In genomic region chr18:26383454-26384270, GRCh38 we compare ENCODE assay signal across 8 cellular contexts.
DNase-seq lines count a peak whose midpoint lies in the region; ATAC-seq and TF ChIP-seq lines count a peak whose summit lies in the region.

No MANE protein-coding gene starts in this region.

- H3K27ac ChIP-seq in DND-41 (ENCODE audit: low read length) = peak overlapping the region; percentile 33; the same call in 1 of the 2 replicates
- H3K27ac ChIP-seq in naive thymus-derived CD4-positive, alpha-beta T cell (ENCODE audit: low read depth, low read length) = no peak overlapping the region

- H3K4me2 ChIP-seq in DND-41 (ENCODE audit: insufficient read depth, low read length) = no peak overlapping the region

- no peak overlapping the region for H3K27ac Mint-ChIP-seq in naive thymus-derived CD4-positive, alpha-beta T cell
- no peak overlapping the region for H3K27ac Mint-ChIP-seq in activated CD8-positive, alpha-beta memory T cell treated with anti-CD3 and anti-CD28 coated beads, Interleukin-2, amount 10 ng/mL, durations not matched to agents 7 days and 5 days
- no peak overlapping the region for H3K27ac Mint-ChIP-seq in activated naive CD4-positive, alpha-beta T cell treated with anti-CD3 and anti-CD28 coated beads, Interleukin-2, amount 10 ng/mL, durations not matched to agents 7 days and 5 days

- no peaks in the 10 kb centered on the region; the same call in 1 of the 2 replicates for H3K36me3 ChIP-seq in DND-41 (ENCODE audit: insufficient read depth, low read length)
- H3K36me3 ChIP-seq in naive thymus-derived CD4-positive, alpha-beta T cell (ENCODE audit: control insufficient read depth in 2 of 3, insufficient read depth in 3 of 3, low read length in 3 of 3) = no peaks in the 10 kb centered on the region

- no peaks in the 10 kb centered on the region for H3K27me3 ChIP-seq in DND-41 (ENCODE audit: insufficient read depth, low read length, poor library complexity)
- no peaks in the 10 kb centered on the region for H3K27me3 ChIP-seq in naive thymus-derived CD4-positive, alpha-beta T cell (ENCODE audit: control insufficient read depth in 2 of 2, insufficient read depth in 2 of 2, low read length in 2 of 2)

- no peaks in the 10 kb centered on the region for H4K20me1 ChIP-seq in DND-41 (ENCODE audit: insufficient read depth, low read length)

- no peak overlapping the region for H3K9ac ChIP-seq in DND-41 (ENCODE audit: low read depth, low read length)

- no peak overlapping the region for H3K4me3 Mint-ChIP-seq in naive thymus-derived CD4-positive, alpha-beta T cell
- no peak overlapping the region for H3K4me3 Mint-ChIP-seq in activated CD8-positive, alpha-beta memory T cell treated with anti-CD3 and anti-CD28 coated beads, Interleukin-2, amount 10 ng/mL, durations not matched to agents 7 days and 5 days
- H3K4me3 Mint-ChIP-seq in activated naive CD4-positive, alpha-beta T cell treated with anti-CD3 and anti-CD28 coated beads, Interleukin-2, amount 10 ng/mL, durations not matched to agents 7 days and 5 days = no peak overlapping the region

- H3K9me3 ChIP-seq in DND-41 (ENCODE audit: insufficient read depth, low read length, severe bottlenecking) = no peaks in the 10 kb centered on the region
- no peaks in the 10 kb centered on the region for H3K9me3 ChIP-seq in naive thymus-derived CD4-positive, alpha-beta T cell (ENCODE audit: control insufficient read depth in 2 of 3, low read length in 3 of 3)

- TF ChIP-seq CTCF in DND-41 (IDR thresholded peaks at IDR 0.05; ENCODE audit: borderline replicate concordance, extremely low read depth, low read length, poor library complexity, severe bottlenecking) (peak; percentile 87), GM20000 (IDR thresholded peaks at IDR 0.05; ENCODE audit: extremely low read depth, missing control alignments) (peak; percentile 28)

- 0 out of 2 replicates have a peak, but pooled peaks cover 3% of the 10 kb centered on the region for H3K4me1 ChIP-seq in DND-41 (ENCODE audit: insufficient read depth, low read length)
- H3K4me1 ChIP-seq in naive thymus-derived CD4-positive, alpha-beta T cell (ENCODE audit: control insufficient read depth in 2 of 2, insufficient read depth in 2 of 2, low read length in 2 of 2) = no peaks in the 10 kb centered on the region

- CTCF ChIA-PET in naive thymus-derived CD4-positive, alpha-beta T cell (lab: Charles Lee) = interaction anchor here (0.8 to 1.6 kb wide), 4 partner anchors 8 to 158 kb away, joined by 3 to 7 read pairs (median 4); partner anchors contain the start of gene TAF4B
- CTCF ChIA-PET in activated CD8-positive, alpha-beta memory T cell treated with anti-CD3 and anti-CD28 coated beads, Interleukin-2, amount 10 ng/mL, durations not matched to agents 7 days and 5 days (lab: Charles Lee) = interaction anchor here (0.7 to 1.9 kb wide), 17 partner anchors 8 to 463 kb away, joined by 3 to 16 read pairs (median 3); partner anchors contain the start of gene KCTD1
- CTCF ChIA-PET in activated naive CD4-positive, alpha-beta T cell treated with anti-CD3 and anti-CD28 coated beads, Interleukin-2, amount 10 ng/mL, durations not matched to agents 7 days and 5 days (lab: Charles Lee) = interaction anchor here (0.7 to 2.1 kb wide), 23 partner anchors 8 to 331 kb away, joined by 3 to 21 read pairs (median 4); no protein-coding TSS in a partner anchor

- peak; percentile 71 for TF ChIP-seq RAD21 in Ishikawa (IDR thresholded peaks at IDR 0.05; ENCODE audit: low read depth)

- H3K9me3 Mint-ChIP-seq in naive thymus-derived CD4-positive, alpha-beta T cell = peaks cover 0 to 3% (median 0%) of the 10 kb centered on the region in 11 donors
- H3K9me3 Mint-ChIP-seq in activated CD8-positive, alpha-beta memory T cell treated with anti-CD3 and anti-CD28 coated beads, Interleukin-2, amount 10 ng/mL, durations not matched to agents 7 days and 5 days (ENCODE audit: low read depth) = no peaks in the 10 kb centered on the region
- H3K9me3 Mint-ChIP-seq in activated naive CD4-positive, alpha-beta T cell treated with anti-CD3 and anti-CD28 coated beads, Interleukin-2, amount 10 ng/mL, durations not matched to agents 7 days and 5 days = no peaks in the 10 kb centered on the region

- DNase-seq in DND-41 (peak; percentile 28), GM20000 (ENCODE audit: low spot score) (peak; percentile 41), RPMI7951 (ENCODE audit: low read depth) (peak; percentile 57), erythroblast (lab: John Stamatoyannopoulos, UW) (peak; percentile 65 to 75)
- DNase-seq in naive thymus-derived CD4-positive, alpha-beta T cell = peak in 5 of 9 donors; percentile 13 to 33 (median 28)
- no peak for DNase-seq in activated CD8-positive, alpha-beta memory T cell treated with anti-CD3 and anti-CD28 coated beads, Interleukin-2, amount 10 ng/mL, durations not matched to agents 7 days and 5 days
- DNase-seq in activated naive CD4-positive, alpha-beta T cell treated with anti-CD3 and anti-CD28 coated beads, Interleukin-2, amount 10 ng/mL, durations not matched to agents 7 days and 5 days = no peak

- no peak for TF ChIP-seq POLR2A in erythroblast (IDR thresholded peaks at IDR 0.05; ENCODE audit: low read length)

- no peak overlapping the region for H2AFZ ChIP-seq in DND-41 (ENCODE audit: low read depth, low read length)

- peak; percentile 91 for ATAC-seq in DND-41 (ENCODE audit: insufficient read depth, low read depth)
- peak; percentile 58 for ATAC-seq in naive thymus-derived CD4-positive, alpha-beta T cell
- no peak for ATAC-seq in activated CD8-positive, alpha-beta memory T cell treated with anti-CD3 and anti-CD28 coated beads, Interleukin-2, amount 10 ng/mL, durations not matched to agents 7 days and 5 days

- no peaks in the 10 kb centered on the region for H3K79me2 ChIP-seq in DND-41 (ENCODE audit: insufficient read depth, low read length)

- H3K27me3 Mint-ChIP-seq in naive thymus-derived CD4-positive, alpha-beta T cell = no peaks in the 10 kb centered on the region
- no peaks in the 10 kb centered on the region for H3K27me3 Mint-ChIP-seq in activated CD8-positive, alpha-beta memory T cell treated with anti-CD3 and anti-CD28 coated beads, Interleukin-2, amount 10 ng/mL, durations not matched to agents 7 days and 5 days
- no peaks in the 10 kb centered on the region for H3K27me3 Mint-ChIP-seq in activated naive CD4-positive, alpha-beta T cell treated with anti-CD3 and anti-CD28 coated beads, Interleukin-2, amount 10 ng/mL, durations not matched to agents 7 days and 5 days

- POLR2A ChIA-PET in naive thymus-derived CD4-positive, alpha-beta T cell (lab: Charles Lee) = interaction anchor here (0.7 kb wide), 1 partner anchor 20 kb away, joined by 3 read pairs; no protein-coding TSS in a partner anchor

- no peak overlapping the region for H3K4me3 ChIP-seq in DND-41 (ENCODE audit: low read depth in 1 of 2, low read length in 2 of 2)
- H3K4me3 ChIP-seq in naive thymus-derived CD4-positive, alpha-beta T cell (ENCODE audit: low read length) = no peak overlapping the region

- H3K36me3 Mint-ChIP-seq in naive thymus-derived CD4-positive, alpha-beta T cell = peaks cover 0 to 16% (median 8%) of the 10 kb centered on the region in 5 donors
- H3K36me3 Mint-ChIP-seq in activated CD8-positive, alpha-beta memory T cell treated with anti-CD3 and anti-CD28 coated beads, Interleukin-2, amount 10 ng/mL, durations not matched to agents 7 days and 5 days = no peaks in the 10 kb centered on the region
- H3K36me3 Mint-ChIP-seq in activated naive CD4-positive, alpha-beta T cell treated with anti-CD3 and anti-CD28 coated beads, Interleukin-2, amount 10 ng/mL, durations not matched to agents 7 days and 5 days = peaks cover 1% of the 10 kb centered on the region

- TF ChIP-seq EP300 in Ishikawa (IDR thresholded peaks at IDR 0.05; ENCODE audit: borderline replicate concordance) = no peak

- H3K4me1 Mint-ChIP-seq in naive thymus-derived CD4-positive, alpha-beta T cell = peaks cover 0 to 6% (median 0%) of the 10 kb centered on the region in 7 donors
- no peaks in the 10 kb centered on the region for H3K4me1 Mint-ChIP-seq in activated CD8-positive, alpha-beta memory T cell treated with anti-CD3 and anti-CD28 coated beads, Interleukin-2, amount 10 ng/mL, durations not matched to agents 7 days and 5 days
- no peaks in the 10 kb centered on the region for H3K4me1 Mint-ChIP-seq in activated naive CD4-positive, alpha-beta T cell treated with anti-CD3 and anti-CD28 coated beads, Interleukin-2, amount 10 ng/mL, durations not matched to agents 7 days and 5 days

- intact Hi-C loops in naive thymus-derived CD4-positive, alpha-beta T cell (cut with micrococcal nuclease) = loop anchor here (1.0 to 10.0 kb wide), 3 partner anchors 161 to 266 kb away; partner anchors contain the start of gene KCTD1 (in 1 of the 2)

TF ChIP-seq in Ishikawa, 13 proteins besides CTCF, POLR2A, EP300 and RAD21:
- TF ChIP-seq NFIC (IDR thresholded peaks at IDR 0.05) (no peak), TEAD4 (IDR thresholded peaks at IDR 0.05) (no peak), CEBPB (IDR thresholded peaks at IDR 0.05) (no peak), EGR1 (IDR thresholded peaks at IDR 0.05) (no peak), REST (IDR thresholded peaks at IDR 0.05; ENCODE audit: low read depth) (no peak), FOXM1 (IDR thresholded peaks at IDR 0.05; ENCODE audit: borderline replicate concordance, low read depth) (no peak)
TF ChIP-seq in Ishikawa: peak in this region for 0.

Comparison
In these comparisons a context has a peak if more than half of its experiments do, and no peak if none do; other contexts are left out.
1. DNase-seq: peak in DND-41 (single experiment), GM20000 (single experiment), RPMI7951 (single experiment), erythroblast (2 of 2) and naive thymus-derived CD4-positive, alpha-beta T cell (5 of 9); none in activated CD8-positive, alpha-beta memory T cell treated with anti-CD3 and anti-CD28 coated beads, Interleukin-2, amount 10 ng/mL, durations not matched to agents 7 days and 5 days (single experiment) and activated naive CD4-positive, alpha-beta T cell treated with anti-CD3 and anti-CD28 coated beads, Interleukin-2, amount 10 ng/mL, durations not matched to agents 7 days and 5 days (single experiment).